8 cellular contexts compared by ENCODE assay signal in genomic region chr12:124568431-124569374, GRCh38. TPM values are rescaled to one million over a fixed set of nuclear protein-coding genes. Genes with fewer than 3 reads are reported as not detected.
DNase-seq lines count a peak whose midpoint lies in the region; ATAC-seq and TF ChIP-seq lines count a peak whose summit lies in the region.

No MANE protein-coding gene starts in this region.

- peaks cover 6% of the 10 kb centered on the region for H3K4me1 ChIP-seq in Caco-2

- H3K27me3 ChIP-seq in Caco-2 (replicated peaks; ENCODE audit: control insufficient read depth, insufficient read depth, low read length): no peaks in the 10 kb centered on the region

- intact Hi-C loops in Caco-2 (cut with micrococcal nuclease; ENCODE audit: unreplicated experiment) (loop anchor here (1.0 to 5.0 kb wide), 3 partner anchors 113 to 198 kb away; no protein-coding TSS in a partner anchor), left ventricle myocardium superior (cut with micrococcal nuclease) (loop anchor here (5.0 kb wide), 1 partner anchor 199 kb away; no protein-coding TSS in a partner anchor)

- peak overlapping the region; percentile 57 for H3K4me3 ChIP-seq in Caco-2 (ENCODE audit: low read depth, low read length)

- H3K36me3 Mint-ChIP-seq in Caco-2 (ENCODE audit: insufficient read depth, unreplicated experiment): peaks cover 6% of the 10 kb centered on the region

- no peaks in the 10 kb centered on the region for H3K27me3 Mint-ChIP-seq in Caco-2 (ENCODE audit: insufficient read depth, unreplicated experiment)

- H3K9me3 Mint-ChIP-seq in Caco-2 (ENCODE audit: unreplicated experiment): no peaks in the 10 kb centered on the region

- TF ChIP-seq CTCF in Caco-2 (IDR thresholded peaks at IDR 0.05; ENCODE audit: insufficient read depth in 1 of 2, low read depth in 1 of 2, low read length in 1 of 2, severe bottlenecking in 1 of 2, unreplicated experiment in 1 of 2): peak in 1 of 2 experiments; percentile 50
- peak; percentile 14 for TF ChIP-seq CTCF in GM20000 (IDR thresholded peaks at IDR 0.05; ENCODE audit: extremely low read depth, missing control alignments)

- H3K9me3 ChIP-seq in Caco-2: no peaks in the 10 kb centered on the region

- H3K4me3 Mint-ChIP-seq in Caco-2 (ENCODE audit: unreplicated experiment): peak overlapping the region; percentile 77

- ATAC-seq in left ventricle myocardium superior (peak; percentile 55), HG03354 (IDR thresholded peaks at IDR 0.05; ENCODE audit: poor library complexity, severe bottlenecking, unreplicated experiment) (no peak), GM18517 (IDR thresholded peaks at IDR 0.05; ENCODE audit: unreplicated experiment) (no peak)

- CTCF ChIA-PET in Caco-2 (lab: Charles Lee): interaction anchor here (1.0 kb wide), 1 partner anchor 114 kb away, joined by 3 read pairs; no protein-coding TSS in a partner anchor

- DNase-seq in Caco-2: peak in 1 of 2 experiments; percentile 58
- DNase-seq in GM20000 (ENCODE audit: low spot score): peak; percentile 79
- DNase-seq in NCI-H446 (lab: John Stamatoyannopoulos, UW): peak; percentile 91 to 93
- DNase-seq in amniotic epithelial cell (ENCODE audit: low read depth): peak; percentile 94
- peak; percentile 84 for DNase-seq in left ventricle myocardium superior
- peak; percentile 80 for DNase-seq in pons (ENCODE audit: low spot score)

- peak overlapping the region; percentile 72 for H3K27ac Mint-ChIP-seq in Caco-2 (ENCODE audit: unreplicated experiment)

- POLR2A ChIA-PET in Caco-2 (lab: Charles Lee): interaction anchor here (0.5 kb wide), 1 partner anchor 68 kb away, joined by 5 read pairs; no protein-coding TSS in a partner anchor

- BruUV-seq in Caco-2 (replicated peaks; lab: Mats Ljungman, UMichigan): no TSS peak

- H3K36me3 ChIP-seq in Caco-2 (ENCODE audit: control insufficient read depth, insufficient read depth, low read length): no peaks in the 10 kb centered on the region

- H3K4me1 Mint-ChIP-seq in Caco-2 (ENCODE audit: low read depth, unreplicated experiment): no peaks in the 10 kb centered on the region

RNA-seq across cellular contexts. Expression of gene NCOR2, which starts 1.3 kb away (rescaled TPM):
- total RNA-seq in Caco-2 (2022) (243 and 250 TPM in 2 replicates), left ventricle myocardium superior (142 TPM)
